ENCODE assay signal across 8 cellular contexts in the genomic region with DNA sequence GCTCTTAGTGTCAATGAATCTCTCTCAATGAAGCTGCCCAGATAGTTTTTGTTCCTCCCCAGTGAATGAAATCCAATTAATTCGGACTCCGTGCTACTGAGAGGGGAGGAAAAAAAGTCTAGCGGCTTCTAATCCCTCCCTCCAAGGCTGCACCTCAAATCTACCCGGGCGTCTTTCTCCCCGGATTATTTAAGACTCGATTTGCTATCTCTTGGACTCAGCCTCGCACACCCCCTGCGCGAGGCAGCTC. TPM values are rescaled to one million over a fixed set of nuclear protein-coding genes. Genes with fewer than 3 reads are reported as not detected.
DNase-seq lines count a peak whose midpoint lies in the region; ATAC-seq lines count a peak whose summit lies in the region.

No MANE protein-coding gene starts in this region.

- no peak for ATAC-seq in activated CD8-positive, alpha-beta T cell treated with anti-CD3 and anti-CD28 coated beads, Interleukin-2, amount 10 ng/mL, durations not matched to agents 7 days and 5 days
- no peak for ATAC-seq in HG03457 (IDR thresholded peaks at IDR 0.05; ENCODE audit: unreplicated experiment)
- no peak for ATAC-seq in HG02981 (IDR thresholded peaks at IDR 0.05; ENCODE audit: unreplicated experiment)

- POLR2A ChIA-PET in activated CD8-positive, alpha-beta T cell treated with anti-CD3 and anti-CD28 coated beads, Interleukin-2, amount 10 ng/mL, durations not matched to agents 7 days and 5 days (lab: Charles Lee): interaction anchor here (0.7 to 5.0 kb wide), 41 partner anchors 10 to 528 kb away, joined by 3 to 83 read pairs (median 6); a partner anchor contains a TSS

- H3K27ac ChIP-seq in temporal lobe (ENCODE audit: low read depth, low read length): peak overlapping the region; percentile 79

- DNase-seq in T-helper 1 cell (no peak), immature natural killer cell (no peak), kidney glomerular epithelial cell (lab: John Stamatoyannopoulos, UW) (no peak)
- no peak for DNase-seq in activated CD8-positive, alpha-beta T cell treated with anti-CD3 and anti-CD28 coated beads, Interleukin-2, amount 10 ng/mL, durations not matched to agents 7 days and 5 days

- peak overlapping the region; percentile 87 for H3K4me3 Mint-ChIP-seq in T-helper 1 cell treated with Interleukin-12 subunit alpha and Interleukin-12 subunit beta and Interleukin-4 antibody, amounts not matched to agents 30 μg/mL and 1 μg/mL, for 36 hours
- peak overlapping the region; percentile 98 for H3K4me3 Mint-ChIP-seq in activated CD8-positive, alpha-beta T cell treated with anti-CD3 and anti-CD28 coated beads, Interleukin-2, amount 10 ng/mL, durations not matched to agents 7 days and 5 days
- peak overlapping the region; percentile 95 to 100 (median 99) for H3K4me3 Mint-ChIP-seq in immature natural killer cell

- peaks cover 1% of the 10 kb centered on the region for H3K27me3 Mint-ChIP-seq in T-helper 1 cell treated with Interleukin-12 subunit alpha and Interleukin-12 subunit beta and Interleukin-4 antibody, amounts not matched to agents 30 μg/mL and 1 μg/mL, for 36 hours (ENCODE audit: low read depth)
- no peaks in the 10 kb centered on the region for H3K27me3 Mint-ChIP-seq in activated CD8-positive, alpha-beta T cell treated with anti-CD3 and anti-CD28 coated beads, Interleukin-2, amount 10 ng/mL, durations not matched to agents 7 days and 5 days (ENCODE audit: low read depth)
- peaks cover 13 to 22% (median 17%) of the 10 kb centered on the region in 3 donors for H3K27me3 Mint-ChIP-seq in immature natural killer cell (ENCODE audit: low read depth in 3 of 3)

- H3K4me1 Mint-ChIP-seq in T-helper 1 cell treated with Interleukin-12 subunit alpha and Interleukin-12 subunit beta and Interleukin-4 antibody, amounts not matched to agents 30 μg/mL and 1 μg/mL, for 36 hours (ENCODE audit: low read depth): peaks cover 48% of the 10 kb centered on the region
- peaks cover 49% of the 10 kb centered on the region for H3K4me1 Mint-ChIP-seq in activated CD8-positive, alpha-beta T cell treated with anti-CD3 and anti-CD28 coated beads, Interleukin-2, amount 10 ng/mL, durations not matched to agents 7 days and 5 days (ENCODE audit: low read depth)
- H3K4me1 Mint-ChIP-seq in immature natural killer cell: peaks cover 53 to 69% of the 10 kb centered on the region in 2 donors

- no peaks in the 10 kb centered on the region for H3K9me3 Mint-ChIP-seq in T-helper 1 cell treated with Interleukin-12 subunit alpha and Interleukin-12 subunit beta and Interleukin-4 antibody, amounts not matched to agents 30 μg/mL and 1 μg/mL, for 36 hours
- no peaks in the 10 kb centered on the region for H3K9me3 Mint-ChIP-seq in activated CD8-positive, alpha-beta T cell treated with anti-CD3 and anti-CD28 coated beads, Interleukin-2, amount 10 ng/mL, durations not matched to agents 7 days and 5 days (ENCODE audit: insufficient read depth)
- no peaks in the 10 kb centered on the region for H3K9me3 Mint-ChIP-seq in immature natural killer cell

- H3K27ac Mint-ChIP-seq in T-helper 1 cell treated with Interleukin-12 subunit alpha and Interleukin-12 subunit beta and Interleukin-4 antibody, amounts not matched to agents 30 μg/mL and 1 μg/mL, for 36 hours: peak overlapping the region; percentile 97
- H3K27ac Mint-ChIP-seq in activated CD8-positive, alpha-beta T cell treated with anti-CD3 and anti-CD28 coated beads, Interleukin-2, amount 10 ng/mL, durations not matched to agents 7 days and 5 days: peak overlapping the region; percentile 94
- H3K27ac Mint-ChIP-seq in immature natural killer cell: peak overlapping the region; percentile 87 to 97 (median 94)

- CTCF ChIA-PET in activated CD8-positive, alpha-beta T cell treated with anti-CD3 and anti-CD28 coated beads, Interleukin-2, amount 10 ng/mL, durations not matched to agents 7 days and 5 days (lab: Charles Lee): interaction anchor here (0.8 to 5.7 kb wide), 17 partner anchors 44 to 334 kb away, joined by 3 to 53 read pairs (median 4); no protein-coding TSS in a partner anchor

- peaks cover 40% of the 10 kb centered on the region for H3K36me3 Mint-ChIP-seq in T-helper 1 cell treated with Interleukin-12 subunit alpha and Interleukin-12 subunit beta and Interleukin-4 antibody, amounts not matched to agents 30 μg/mL and 1 μg/mL, for 36 hours (ENCODE audit: low read depth)
- peaks cover 53% of the 10 kb centered on the region for H3K36me3 Mint-ChIP-seq in activated CD8-positive, alpha-beta T cell treated with anti-CD3 and anti-CD28 coated beads, Interleukin-2, amount 10 ng/mL, durations not matched to agents 7 days and 5 days (ENCODE audit: low read depth)
- H3K36me3 Mint-ChIP-seq in immature natural killer cell: peaks cover 9 to 23% (median 17%) of the 10 kb centered on the region in 3 donors

RNA-seq across cellular contexts. Expression of a gene that starts 0.1 kb away (rescaled TPM):
- 100 to 1,000 TPM; 116 to 119 TPM for total RNA-seq in activated CD8-positive, alpha-beta T cell treated with anti-CD3 and anti-CD28 coated beads, Interleukin-2, amount 10 ng/mL, durations not matched to agents 7 days and 5 days
- polyA plus RNA-seq in immature natural killer cell: 10 to 100 TPM; 18.9 to 37.6 (median 27.1) TPM
- 23.4 TPM for total RNA-seq in temporal lobe
